In the genomic region with DNA sequence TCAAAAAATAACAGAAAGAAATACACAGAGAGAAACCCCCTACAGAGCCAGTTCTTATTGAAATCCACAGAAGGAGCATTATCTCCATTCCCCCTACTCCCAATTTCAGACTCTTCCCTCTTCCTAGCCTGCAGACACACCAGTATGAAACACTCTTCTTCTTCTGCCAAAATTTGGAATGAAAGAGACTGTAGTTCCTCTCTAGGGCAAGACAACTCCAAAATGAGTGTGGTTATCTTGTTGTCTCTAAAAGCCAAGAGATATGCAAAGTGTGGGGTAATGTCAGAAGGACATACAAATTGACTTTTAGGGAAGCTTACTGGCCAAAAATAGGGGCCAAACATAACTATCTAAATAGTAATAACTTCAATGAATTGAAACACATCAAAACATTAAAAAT, we compare ENCODE assay signal across 18 cellular contexts.
"Had no signal": no experiment of that assay in that cellular context is flagged by ENCODE, and none has a peak within 500 bp of the region (broad histone marks: within the 10 kb centered on the region; RNA-seq: fewer than 3 reads in every experiment).

No MANE protein-coding gene starts in this region.

- H3K27me3 ChIP-seq: esophagus muscularis mucosa, gastrocnemius medialis, neutrophil, ovary, right lobe of liver, spleen, tibial artery, upper lobe of left lung, vagina had no signal

- DNase-seq: effector memory CD8-positive, alpha-beta T cell; gastrocnemius medialis; islet precursor cell; lower lobe of right lung; naive thymus-derived CD4-positive, alpha-beta T cell; ovary; right lobe of liver; spleen; stimulated activated CD4-positive, alpha-beta T cell treated with anti-CD3 and anti-CD28 coated beads, Interleukin-15, amount 100 ng/mL, for 24 hours; stimulated activated CD4-positive, alpha-beta T cell treated with anti-CD3 and anti-CD28 coated beads, Interleukin-1b, Interleukin-23, amount 100 ng/mL, for 48 hours; stimulated activated CD4-positive, alpha-beta T cell treated with anti-CD3 and anti-CD28 coated beads, Interleukin-4, amount 100 ng/mL, for 24 hours; tibial artery; upper lobe of left lung had no signal

- H3K4me1 ChIP-seq: gastrocnemius medialis, lower lobe of right lung, right lobe of liver, spleen, upper lobe of left lung, vagina had no signal

- H3K36me3 ChIP-seq: esophagus muscularis mucosa, gastrocnemius medialis, lower lobe of right lung, neutrophil, ovary, right lobe of liver, spleen, tibial artery, upper lobe of left lung, vagina had no signal

- H3K9me3 ChIP-seq: esophagus muscularis mucosa, gastrocnemius medialis, lower lobe of right lung, neutrophil, ovary, right lobe of liver, upper lobe of left lung, vagina had no signal

- H3K4me3 ChIP-seq: esophagus muscularis mucosa, gastrocnemius medialis, lower lobe of right lung, ovary, right lobe of liver, spleen, tibial artery, upper lobe of left lung, vagina had no signal

- H3K27ac ChIP-seq: esophagus muscularis mucosa, gastrocnemius medialis, lower lobe of right lung, neutrophil, ovary, right lobe of liver, spleen, tibial artery, upper lobe of left lung, vagina had no signal

- ATAC-seq: effector memory CD8-positive, alpha-beta T cell; gastrocnemius medialis; left lobe of liver; lower lobe of right lung; naive thymus-derived CD4-positive, alpha-beta T cell; right lobe of liver; stimulated activated memory B cell treated with anti-CD40 and anti-IgM and Interleukin-4, amounts not matched to agents 10 μg/mL and 1 μg/mL and 100 μg/mL, for 72 hours had no signal
